1 cellular context compared by ENCODE assay signal in genomic region chr22:17980638-17981051, GRCh38.
TF ChIP-seq lines count a peak whose summit lies in the region.

No MANE protein-coding gene starts in this region.

TF ChIP-seq in HepG2, 621 proteins besides CTCF, POLR2A, EP300 and RAD21 (continued from another document):
- no peak for TF ChIP-seq ZNF597 (CRISPR knock-in tag; IDR thresholded peaks at IDR 0.05)
- TF ChIP-seq ZNF20 (CRISPR knock-in tag; IDR thresholded peaks at IDR 0.05): no peak
- no peak for TF ChIP-seq ZNF737 (CRISPR knock-in tag; IDR thresholded peaks at IDR 0.05; ENCODE audit: borderline replicate concordance)
- TF ChIP-seq, protein P1, sequence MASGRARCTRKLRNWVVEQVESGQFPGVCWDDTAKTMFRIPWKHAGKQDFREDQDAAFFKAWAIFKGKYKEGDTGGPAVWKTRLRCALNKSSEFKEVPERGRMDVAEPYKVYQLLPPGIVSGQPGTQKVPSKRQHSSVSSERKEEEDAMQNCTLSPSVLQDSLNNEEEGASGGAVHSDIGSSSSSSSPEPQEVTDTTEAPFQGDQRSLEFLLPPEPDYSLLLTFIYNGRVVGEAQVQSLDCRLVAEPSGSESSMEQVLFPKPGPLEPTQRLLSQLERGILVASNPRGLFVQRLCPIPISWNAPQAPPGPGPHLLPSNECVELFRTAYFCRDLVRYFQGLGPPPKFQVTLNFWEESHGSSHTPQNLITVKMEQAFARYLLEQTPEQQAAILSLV (CRISPR knock-in tag; IDR thresholded peaks at IDR 0.05; ENCODE audit: borderline replicate concordance): no peak
- TF ChIP-seq ZSCAN25 (CRISPR knock-in tag; IDR thresholded peaks at IDR 0.05): no peak
